ENCODE assay signal across 1 cellular context in the genomic region with DNA sequence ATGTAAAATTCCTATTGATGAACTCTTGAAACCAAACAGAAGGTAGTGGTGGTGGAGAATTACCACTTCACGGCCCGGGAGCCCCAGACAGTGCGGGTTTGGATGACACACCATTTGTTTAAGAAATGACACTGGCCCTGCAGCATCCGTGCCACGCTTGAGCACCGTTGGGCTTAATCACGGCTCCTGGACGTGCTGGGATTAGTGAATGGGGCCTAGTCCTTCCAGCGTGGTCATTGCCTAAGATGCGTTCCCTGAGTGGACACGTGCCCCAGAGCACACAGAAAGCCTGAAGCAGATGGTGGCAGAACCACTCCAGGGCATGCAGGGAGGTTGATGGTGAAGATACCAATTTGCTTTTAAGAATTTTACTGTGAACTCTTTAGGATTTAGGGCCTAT.
TF ChIP-seq lines count a peak whose summit lies in the region.

No MANE protein-coding gene starts in this region.

TF ChIP-seq in GM12891, 5 proteins besides CTCF, POLR2A, EP300 and RAD21:
- no peak for TF ChIP-seq SPI1 (IDR thresholded peaks at IDR 0.05; ENCODE audit: low read depth, low read length)
- no peak for TF ChIP-seq POLR2AphosphoS5 (IDR thresholded peaks at IDR 0.05; ENCODE audit: low read depth, low read length)
- no peak for TF ChIP-seq POU2F2 (IDR thresholded peaks at IDR 0.05; ENCODE audit: low read depth, low read length)
- no peak for TF ChIP-seq TAF1 (IDR thresholded peaks at IDR 0.05; ENCODE audit: low read depth, low read length)
- TF ChIP-seq PAX5 (IDR thresholded peaks at IDR 0.05; ENCODE audit: insufficient read depth, low read length, severe bottlenecking) = no peak
